ENCODE assay signal across 24 cellular contexts in the genomic region with DNA sequence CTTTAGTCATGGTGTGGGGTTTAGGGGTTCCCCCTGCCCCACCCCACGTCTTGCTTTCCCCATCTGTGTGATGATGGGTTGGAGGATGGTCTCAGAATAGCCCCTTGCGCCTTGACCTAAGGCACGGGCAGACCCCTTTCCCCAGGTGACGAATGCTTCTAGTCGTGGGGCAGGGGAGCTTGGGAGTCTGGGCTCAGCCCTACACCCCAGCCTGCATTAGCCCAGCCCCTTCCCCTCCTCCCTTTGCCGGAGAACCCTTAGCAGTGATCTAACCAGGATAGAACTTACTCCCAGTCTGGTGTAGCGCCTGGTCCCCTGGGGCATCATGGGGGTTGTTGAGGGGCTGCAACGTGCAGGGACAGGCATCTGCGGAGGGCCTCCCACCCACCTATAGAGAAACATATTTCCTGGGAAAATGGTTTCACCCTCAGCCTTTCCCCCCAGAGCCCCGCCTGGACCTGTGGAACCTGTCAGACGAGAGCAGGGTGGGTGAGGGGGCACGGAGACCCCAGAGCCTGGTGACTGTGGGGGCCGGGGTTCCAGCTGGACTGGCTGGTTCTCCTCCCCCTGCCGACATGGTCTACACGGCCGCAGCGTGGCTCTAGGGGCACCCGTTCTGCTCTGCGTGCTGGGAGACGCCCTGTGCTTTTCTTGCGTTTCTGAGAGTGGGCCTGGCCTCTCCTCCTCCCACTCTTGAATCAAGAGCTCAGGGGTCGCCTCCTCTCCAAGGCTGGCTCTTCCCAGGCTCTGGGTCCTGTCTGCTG. TPM values are rescaled to one million over a fixed set of nuclear protein-coding genes. Genes with fewer than 3 reads are reported as not detected.
A peak's percentile ranks its signal among the peaks of the same experiment; 100 is the strongest.
DNase-seq lines count a peak whose midpoint lies in the region; ATAC-seq, FAIRE-seq and TF ChIP-seq lines count a peak whose summit lies in the region.
"Had no signal": no experiment of that assay in that cellular context is flagged by ENCODE, and none has a peak within 500 bp of the region (broad histone marks: within the 10 kb centered on the region; RNA-seq: fewer than 3 reads in every experiment).

No MANE protein-coding gene starts in this region.

- H3K4me1 ChIP-seq in cardiac muscle cell (ENCODE audit: low read depth) (peaks cover 58% of the 10 kb centered on the region), right cardiac atrium (ENCODE audit: control insufficient read depth, insufficient read depth, low read length) (peaks cover 3% of the 10 kb centered on the region), smooth muscle cell (ENCODE audit: low read depth) (peaks cover 6% of the 10 kb centered on the region)

- H3K4me1 Mint-ChIP-seq in nephron = peaks cover 55% of the 10 kb centered on the region

- intact Hi-C loops in right cardiac atrium (cut with DNase I) = no loop called here

- H3K9me3 ChIP-seq in cardiac muscle cell (ENCODE audit: low read depth) = no peaks in the 10 kb centered on the region
- H3K9me3 ChIP-seq in right cardiac atrium (ENCODE audit: control insufficient read depth, low read length) = no peaks in the 10 kb centered on the region
- H3K9me3 ChIP-seq in smooth muscle cell (replicated peaks; ENCODE audit: low read depth) = no peaks in the 10 kb centered on the region
- H3K9me3 ChIP-seq: SJSA1 had no signal

- ATAC-seq in right cardiac atrium = no peak

- no peaks in the 10 kb centered on the region for H4K20me1 ChIP-seq in smooth muscle cell (ENCODE audit: low read depth)

- no peaks in the 10 kb centered on the region for H3K27me3 ChIP-seq in cardiac muscle cell
- no peaks in the 10 kb centered on the region for H3K27me3 ChIP-seq in right cardiac atrium (ENCODE audit: control insufficient read depth, insufficient read depth)
- H3K27me3 ChIP-seq in bronchial epithelial cell (ENCODE audit: control insufficient read depth, insufficient read depth, low read length) = peaks cover 26% of the 10 kb centered on the region
- no peaks in the 10 kb centered on the region for H3K27me3 ChIP-seq in smooth muscle cell (ENCODE audit: low read depth)

- no peaks in the 10 kb centered on the region for H3K9me3 Mint-ChIP-seq in nephron
- H3K9me3 Mint-ChIP-seq: IgD-negative memory B cell had no signal

- H3K27ac ChIP-seq in cardiac muscle cell (peak overlapping the region; percentile 96), right cardiac atrium (ENCODE audit: low read length) (no peak overlapping the region), smooth muscle cell (ENCODE audit: low read depth) (no peak overlapping the region)
- H3K27ac ChIP-seq: SJSA1 had no signal

- peaks cover 17% of the 10 kb centered on the region for H3K27me3 Mint-ChIP-seq in nephron (ENCODE audit: low read depth)

- no peak overlapping the region for H3K9ac ChIP-seq in smooth muscle cell (ENCODE audit: low read depth)

- H3K36me3 Mint-ChIP-seq in nephron (ENCODE audit: low read depth) = peaks cover 10% of the 10 kb centered on the region
- H3K36me3 Mint-ChIP-seq: CD4-positive, CD25-positive, alpha-beta regulatory T cell; IgD-negative memory B cell had no signal

- FAIRE-seq in bronchial epithelial cell (lab: Jason Lieb, UNC) = peak; percentile 88
- FAIRE-seq: RCC 7860 had no signal

- H3K27ac Mint-ChIP-seq in nephron = peak overlapping the region; percentile 37 to 71 (median 69)
- H3K27ac Mint-ChIP-seq: IgD-negative memory B cell had no signal

- H2AFZ ChIP-seq in smooth muscle cell (ENCODE audit: low read depth) = no peak overlapping the region

- DNase-seq in cardiac muscle cell (ENCODE audit: low read depth in 1 of 2, low spot score in 1 of 2) (no peak), right cardiac atrium (no peak), bronchial epithelial cell (ENCODE audit: low read depth) (no peak), smooth muscle cell (lab: John Stamatoyannopoulos, UW; ENCODE audit: unreplicated experiment) (no peak), CD1c-positive myeloid dendritic cell (ENCODE audit: extremely low spot score) (no peak), GOT3 (lab: John Stamatoyannopoulos, UW) (no peak), mesenteric fat pad (ENCODE audit: low spot score) (no peak)
- DNase-seq: 8988T; AML-193; CD4-positive, CD25-positive, alpha-beta regulatory T cell; DMS79; NCI-H1417; NCI-H1694 treated with DMSO at 0.1 percent for 48 hours; NCI-H2081 treated with DMSO at 0.1 percent for 48 hours; NCI-H446; NCI-H526; OCI-M1 had no signal

- no peak for TF ChIP-seq CTCF in cardiac muscle cell (IDR thresholded peaks at IDR 0.05; ENCODE audit: low read depth, low read length)
- no peak for TF ChIP-seq CTCF in bronchial epithelial cell (IDR thresholded peaks at IDR 0.05; ENCODE audit: insufficient read depth, low read length, severe bottlenecking)
- no peak for TF ChIP-seq CTCF in nephron (IDR thresholded peaks at IDR 0.05; ENCODE audit: unreplicated experiment in 3 of 3)
- no peak for TF ChIP-seq CTCF in smooth muscle cell (IDR thresholded peaks at IDR 0.05; ENCODE audit: borderline replicate concordance, insufficient read depth, poor library complexity, severe bottlenecking)

- H3K4me3 ChIP-seq in cardiac muscle cell (peak overlapping the region; percentile 8), right cardiac atrium (ENCODE audit: low read length) (no peak overlapping the region), bronchial epithelial cell (ENCODE audit: low read depth, low read length) (no peak overlapping the region), smooth muscle cell (no peak overlapping the region)
- H3K4me3 ChIP-seq: SJSA1 had no signal

- peaks cover 6% of the 10 kb centered on the region for H3K36me3 ChIP-seq in cardiac muscle cell
- H3K36me3 ChIP-seq in bronchial epithelial cell (ENCODE audit: control insufficient read depth, insufficient read depth, low read length) = no peaks in the 10 kb centered on the region
- H3K36me3 ChIP-seq in smooth muscle cell (ENCODE audit: low read depth) = no peaks in the 10 kb centered on the region
- H3K36me3 ChIP-seq: SJSA1 had no signal

- peak overlapping the region in 2 of 3 experiments; percentile 38 to 58 for H3K4me3 Mint-ChIP-seq in nephron
- H3K4me3 Mint-ChIP-seq: CD4-positive, CD25-positive, alpha-beta regulatory T cell; IgD-negative memory B cell had no signal

- peaks cover 22% of the 10 kb centered on the region for H3K79me2 ChIP-seq in smooth muscle cell (ENCODE audit: low read depth)

- WGBS in right cardiac atrium = 84% methylated on average over 22 of the region's 22 CpGs
- 74% methylated on average over 22 of the region's 22 CpGs for WGBS in smooth muscle cell (ENCODE audit: low lambda C conversion rate)

- peak overlapping the region; percentile 62 for H3K4me2 ChIP-seq in smooth muscle cell

- H3F3A ChIP-seq in smooth muscle cell (ENCODE audit: low read depth) = peaks cover 4% of the 10 kb centered on the region

RNA-seq across cellular contexts. Expression of gene SMTNL2, which starts 4.7 kb away (rescaled TPM):
- 176 and 184 TPM in 2 replicates for total RNA-seq in cardiac muscle cell
- 269 TPM in 2 replicates for polyA plus RNA-seq in cardiac muscle cell
- 10 to 100 TPM; 10.7 to 20.8 (median 14.2) TPM for total RNA-seq in right cardiac atrium
- polyA plus RNA-seq in right cardiac atrium = 5.8 TPM
- not detected in 2 replicates for total RNA-seq in bronchial epithelial cell
- 5.0 and 5.1 TPM in 2 replicates for total RNA-seq in smooth muscle cell
- 8.3 and 14.8 TPM in 2 replicates for polyA plus RNA-seq in smooth muscle cell
- 0.74 TPM for total RNA-seq in mesenteric fat pad
- total RNA-seq: CD4-positive, CD25-positive, alpha-beta regulatory T cell; M059J; SJSA1 had no signal
- polyA plus RNA-seq: CD4-positive, CD25-positive, alpha-beta regulatory T cell; IgD-negative memory B cell had no signal

RNA-seq across cellular contexts. Expression of gene GGT6, which starts 28.7 kb away (rescaled TPM):
- total RNA-seq in cardiac muscle cell = not detected in 2 replicates
- not detected in 2 replicates for polyA plus RNA-seq in cardiac muscle cell
- total RNA-seq in right cardiac atrium = not detected
- not detected for polyA plus RNA-seq in right cardiac atrium
- total RNA-seq in bronchial epithelial cell = 6.6 and 24.1 TPM in 2 replicates
- total RNA-seq in smooth muscle cell = 0.27 and 0.76 TPM in 2 replicates
- polyA plus RNA-seq in smooth muscle cell = not detected in 2 replicates
- total RNA-seq in mesenteric fat pad = not detected
- total RNA-seq: CD4-positive, CD25-positive, alpha-beta regulatory T cell; H4; M059J; SJSA1 had no signal
- polyA plus RNA-seq: AG04450; CD4-positive, CD25-positive, alpha-beta regulatory T cell; IgD-negative memory B cell had no signal

RNA-seq across cellular contexts. Expression of gene MYBBP1A, which starts 33.9 kb away (rescaled TPM):
- total RNA-seq in cardiac muscle cell (47.4 and 57.1 TPM in 2 replicates), right cardiac atrium (10 to 100 TPM; 18.4 to 28.5 (median 23.1) TPM), bronchial epithelial cell (45.1 and 60.6 TPM in 2 replicates), smooth muscle cell (14.3 and 18.1 TPM in 2 replicates), mesenteric fat pad (54.0 TPM)
- polyA plus RNA-seq in cardiac muscle cell (51.5 and 69.3 TPM in 2 replicates), right cardiac atrium (15.9 TPM), smooth muscle cell (28.1 and 33.5 TPM in 2 replicates)

RNA-seq across cellular contexts. Expression of gene ALOX15, which starts 52.4 kb away (rescaled TPM):
- 0.71 and 1.1 TPM in 2 replicates for total RNA-seq in cardiac muscle cell
- 1.5 TPM in 1 of 2 replicates, not detected in the other for polyA plus RNA-seq in cardiac muscle cell
- 1 to 10 TPM in 2 of 4 donors, under 1 TPM in 1, not detected in 1; 0.91 to 2.0 (median 1.0) TPM for total RNA-seq in right cardiac atrium
- polyA plus RNA-seq in right cardiac atrium = 0.05 TPM
- under 0.01 TPM in 1 of 2 replicates, not detected in the other for total RNA-seq in bronchial epithelial cell
- total RNA-seq in smooth muscle cell = not detected in 2 replicates
- polyA plus RNA-seq in smooth muscle cell = 0.32 TPM in 1 of 2 replicates, not detected in the other
- not detected for total RNA-seq in mesenteric fat pad
- total RNA-seq: CD4-positive, CD25-positive, alpha-beta regulatory T cell; H4; M059J; SJSA1 had no signal
- polyA plus RNA-seq: AG04450; CD4-positive, CD25-positive, alpha-beta regulatory T cell had no signal
